Comparison of ENCODE assay signal across 10 cellular contexts in genomic region chr2:46073540-46074018, GRCh38.
DNase-seq lines count a peak whose midpoint lies in the region; ATAC-seq lines count a peak whose summit lies in the region.
"Had no signal": no experiment of that assay in that cellular context is flagged by ENCODE, and none has a peak within 500 bp of the region (broad histone marks: within the 10 kb centered on the region; RNA-seq: fewer than 3 reads in every experiment).

No MANE protein-coding gene starts in this region.

- H3K9ac ChIP-seq in BLaER1 treated with 17β-estradiol and CSF1 and Interleukin-3, amounts not matched to agents 10 nM and 100 nM, result peak overlapping the region in 3 of 11 experiments; percentile 10 to 32 (median 17); a peak in 4 of 22 replicates

- no peak overlapping the region for H3K4me3 ChIP-seq in BLaER1 treated with 17β-estradiol and CSF1 and Interleukin-3, amounts not matched to agents 10 nM and 100 nM

- H3K27me3 ChIP-seq in BLaER1 treated with 17β-estradiol and CSF1 and Interleukin-3, amounts not matched to agents 10 nM and 100 nM, result no peaks in the 10 kb centered on the region

- no peaks in the 10 kb centered on the region for H3K9me3 ChIP-seq in BLaER1 treated with 17β-estradiol and CSF1 and Interleukin-3, amounts not matched to agents 10 nM and 100 nM (replicated peaks in 1 of 11)

- no peak for ATAC-seq in GM19463 (IDR thresholded peaks at IDR 0.05; ENCODE audit: unreplicated experiment)

- peaks cover 16 to 64% (median 27%) of the 10 kb centered on the region in 10 experiments; a peak in 19 of 20 replicates for H3K4me1 ChIP-seq in BLaER1 treated with 17β-estradiol and CSF1 and Interleukin-3, amounts not matched to agents 10 nM and 100 nM

- H3K36me3 ChIP-seq in BLaER1 treated with 17β-estradiol and CSF1 and Interleukin-3, amounts not matched to agents 10 nM and 100 nM, result peaks cover 0 to 99% (median 75%) of the 10 kb centered on the region in 11 experiments; a peak in 15 of 22 replicates

- no peaks in the 10 kb centered on the region; a peak in 1 of 22 replicates for H4K20me1 ChIP-seq in BLaER1 treated with 17β-estradiol and CSF1 and Interleukin-3, amounts not matched to agents 10 nM and 100 nM

- peak overlapping the region in 7 of 11 experiments; percentile 26 to 75 (median 60); a peak in 14 of 22 replicates for H3K4me2 ChIP-seq in BLaER1 treated with 17β-estradiol and CSF1 and Interleukin-3, amounts not matched to agents 10 nM and 100 nM

- DNase-seq in NCI-H460 (ENCODE audit: extremely low read depth, low read depth), result peak; percentile 52
- peak; percentile 73 for DNase-seq in epidermal melanocyte (ENCODE audit: insufficient read length, low spot score)
- peak; percentile 86 for DNase-seq in myocyte (ENCODE audit: low read depth)
- no peak for DNase-seq in midbrain (lab: John Stamatoyannopoulos, UW)
- no peak for DNase-seq in NCI-H446 (lab: John Stamatoyannopoulos, UW)
- DNase-seq in RPMI8226, result no peak
- DNase-seq: activated CD8-positive, alpha-beta memory T cell treated with anti-CD3 and anti-CD28 coated beads, Interleukin-2, amount 50 U/mL, for 48 hours; NCI-H524 treated with DMSO at 0.1 percent for 48 hours had no signal

- H3K27ac ChIP-seq in BLaER1 treated with 17β-estradiol and CSF1 and Interleukin-3, amounts not matched to agents 10 nM and 100 nM, result peak overlapping the region in 5 of 11 experiments; percentile 30 to 53 (median 39); a peak in 10 of 22 replicates

Comparison
In these comparisons a context has a peak if more than half of its experiments do, and no peak if none do; other contexts are left out.
1. DNase-seq: peak in NCI-H460 (single experiment), epidermal melanocyte (single experiment) and myocyte (single experiment); none in midbrain (single experiment), NCI-H446 (0 of 2) and RPMI8226 (single experiment).